Comparison of ENCODE assay signal across 8 cellular contexts in genomic region chr2:73736855-73737779, GRCh38. TPM values are rescaled to one million over a fixed set of nuclear protein-coding genes. Genes with fewer than 3 reads are reported as not detected.
DNase-seq lines count a peak whose midpoint lies in the region; ATAC-seq lines count a peak whose summit lies in the region.

TSS of gene TPRKB (minus strand) at chr2:73737345. CDS start at chr2:73734569, 2,776 bp downstream.

- no peaks in the 10 kb centered on the region for H3K36me3 ChIP-seq in endocrine pancreas (ENCODE audit: control insufficient read depth, insufficient read depth, low read length)
- no peaks in the 10 kb centered on the region for H3K36me3 ChIP-seq in mesendoderm (ENCODE audit: control insufficient read depth, insufficient read depth, low read length)

- ATAC-seq in GM21360 (IDR thresholded peaks at IDR 0.05; ENCODE audit: unreplicated experiment), result peak; percentile 90

- peak within 1 kb of the TSS; percentile 96 for H3K4me3 ChIP-seq in endocrine pancreas (ENCODE audit: control insufficient read depth, insufficient read depth, low read length)
- H3K4me3 ChIP-seq in mesendoderm (ENCODE audit: low read length), result peak within 1 kb of the TSS; percentile 87

- DNase-seq in COLO668 (lab: John Stamatoyannopoulos, UW; ENCODE audit: unreplicated experiment) (peak; percentile 97), HT1080 (ENCODE audit: low read depth) (peak; percentile 98), NOMO-1 treated with DMSO at 0.1 percent for 48 hours (lab: John Stamatoyannopoulos, UW; ENCODE audit: unreplicated experiment) (peak; percentile 97), mesendoderm (peak; percentile 98)
- peak; percentile 91 to 94 for DNase-seq in activated CD8-positive, alpha-beta memory T cell treated with anti-CD3 and anti-CD28 coated beads for 4 hours (ENCODE audit: low read depth in 2 of 2)
- peak; percentile 91 for DNase-seq in stimulated activated CD8-positive, alpha-beta memory T cell treated with anti-CD3 and anti-CD28 coated beads, Interleukin-15, amount 100 ng/mL, for 1 hour (ENCODE audit: low read depth)

- peak within 1 kb of the TSS; percentile 73 for H3K4me2 ChIP-seq in mesendoderm (ENCODE audit: low read length)

- no peak within 1 kb of the TSS for H2BK5ac ChIP-seq in mesendoderm (ENCODE audit: low read length)

- WGBS in mesendoderm (ENCODE audit: extremely low coverage, insufficient coverage, low lambda C conversion rate), result no CpG with 5 or more reads among the region's 49 CpGs

- H3K23ac ChIP-seq in mesendoderm (ENCODE audit: low read length), result no peak within 1 kb of the TSS

- no peak within 1 kb of the TSS for H3K27ac ChIP-seq in mesendoderm (ENCODE audit: low read depth, low read length)

- H3K4me1 ChIP-seq in endocrine pancreas (ENCODE audit: control insufficient read depth, insufficient read depth, low read length) (peaks cover 11% of the 10 kb centered on the region), mesendoderm (ENCODE audit: control insufficient read depth, low read depth, low read length) (no peaks in the 10 kb centered on the region)

- no peaks in the 10 kb centered on the region for H3K9me3 ChIP-seq in endocrine pancreas (ENCODE audit: control insufficient read depth, low read length)

- no peak within 1 kb of the TSS for H3K4ac ChIP-seq in mesendoderm (ENCODE audit: low read depth, low read length)

- peaks cover 2% of the 10 kb centered on the region for H3K79me2 ChIP-seq in mesendoderm (ENCODE audit: control insufficient read depth, insufficient read depth, low read length)

- no peaks in the 10 kb centered on the region for H3K27me3 ChIP-seq in endocrine pancreas (ENCODE audit: control insufficient read depth, insufficient read depth, low read length)
- no peaks in the 10 kb centered on the region for H3K27me3 ChIP-seq in mesendoderm (ENCODE audit: insufficient read depth, low read length, poor library complexity)

- H2BK120ac ChIP-seq in mesendoderm (ENCODE audit: low read depth, low read length), result no peak within 1 kb of the TSS

- H3K56ac ChIP-seq in mesendoderm (ENCODE audit: low read length), result peak within 1 kb of the TSS; percentile 91

- H2BK15ac ChIP-seq in mesendoderm (replicated peaks; ENCODE audit: low read depth), result no peak within 1 kb of the TSS

- no peak within 1 kb of the TSS for H3K18ac ChIP-seq in mesendoderm (ENCODE audit: low read length)

- no peak within 1 kb of the TSS for H2AK5ac ChIP-seq in mesendoderm (ENCODE audit: low read length)

- H3K9ac ChIP-seq in endocrine pancreas (ENCODE audit: control insufficient read depth, insufficient read depth, low read length) (peak within 1 kb of the TSS; percentile 83), mesendoderm (ENCODE audit: low read length) (peak within 1 kb of the TSS; percentile 54)

- peaks cover 2% of the 10 kb centered on the region for H3K79me1 ChIP-seq in mesendoderm (ENCODE audit: low read length)

- H4K5ac ChIP-seq in mesendoderm (ENCODE audit: low read length), result peak within 1 kb of the TSS; percentile 71

- H4K8ac ChIP-seq in mesendoderm (ENCODE audit: low read depth, low read length), result peak within 1 kb of the TSS; percentile 95

RNA-seq across cellular contexts. Expression of gene TPRKB, which starts in this region (rescaled TPM):
- total RNA-seq in HT1080 (2014; rRNA removed; shearing (Covaris generic)), result 94.5 and 97.8 TPM in 2 replicates
- 116 and 132 TPM in 2 replicates for polyA plus RNA-seq in HT1080 (2015; cell fraction: cytosol; rRNA removed)
- 52.3 and 59.8 TPM in 2 replicates for polyA plus RNA-seq in HT1080 (2015; cell fraction: nucleus; rRNA removed)
- 95.7 TPM for polyA plus RNA-seq in mesendoderm (2013, experiment 1 of 2)
- 92.3 TPM for polyA plus RNA-seq in mesendoderm (2013, experiment 2 of 2)
